ENCODE assay signal across 8 cellular contexts in the genomic region with DNA sequence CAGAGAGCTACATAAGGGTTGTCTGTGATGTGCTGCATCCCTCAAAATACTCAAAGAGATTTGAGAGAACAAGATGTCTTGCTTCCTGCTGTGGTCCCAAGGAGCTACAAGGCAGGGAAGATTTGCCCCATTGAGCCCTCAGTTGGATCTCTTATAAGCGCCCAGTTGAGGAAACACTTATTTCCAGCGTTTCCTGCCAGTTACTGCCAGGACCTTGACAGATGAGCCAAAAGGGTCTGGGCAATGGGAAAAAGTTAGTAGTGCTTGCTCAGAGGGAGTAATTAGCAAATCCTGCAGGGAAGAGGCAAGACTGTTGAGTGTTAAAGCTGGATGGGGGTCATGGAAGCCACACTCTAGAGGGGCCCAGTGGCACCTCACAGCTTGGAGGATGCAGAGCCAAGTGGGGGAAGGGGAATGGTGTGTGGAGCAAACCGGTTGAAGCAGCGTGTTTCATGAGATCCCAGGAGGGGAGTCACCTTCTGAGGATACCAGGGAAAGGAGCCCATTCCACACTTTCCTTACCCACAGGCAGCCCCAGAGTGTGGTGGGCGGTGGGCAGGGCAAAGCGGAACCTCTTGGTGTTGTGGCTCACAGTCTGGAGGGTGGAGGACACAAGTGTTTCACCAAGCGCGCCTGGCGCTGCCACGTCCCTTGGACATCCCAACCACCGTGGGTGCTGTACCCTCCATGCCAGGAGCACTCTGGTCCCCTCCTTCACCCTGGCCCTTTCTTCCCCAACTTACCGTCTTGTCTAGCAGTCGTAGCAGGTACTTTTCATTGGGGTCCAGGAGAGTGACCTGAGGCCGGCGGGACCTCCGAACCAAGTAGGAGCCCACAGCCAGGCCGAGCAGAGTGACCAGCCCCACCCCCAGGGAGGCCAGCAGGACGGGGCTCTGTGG. TPM values are rescaled to one million over a fixed set of nuclear protein-coding genes. Genes with fewer than 3 reads are reported as not detected.
DNase-seq lines count a peak whose midpoint lies in the region; ATAC-seq and TF ChIP-seq lines count a peak whose summit lies in the region.

No MANE protein-coding gene starts in this region.

- H3K36me3 ChIP-seq in esophagus squamous epithelium (peaks cover 0 to 34% (median 13%) of the 10 kb centered on the region in 3 donors), osteoblast (ENCODE audit: insufficient read depth, low read length) (peaks cover 32% of the 10 kb centered on the region)

- H3K27ac ChIP-seq in esophagus squamous epithelium (peak overlapping the region; percentile 97 to 98 (median 98)), osteoblast (ENCODE audit: low read depth, low read length) (peak overlapping the region; percentile 81)

- intact Hi-C loops in esophagus squamous epithelium (cut with DNase I): no loop called here

- H3K9me3 ChIP-seq in esophagus squamous epithelium (no peaks in the 10 kb centered on the region), osteoblast (ENCODE audit: low read depth, low read length) (no peaks in the 10 kb centered on the region)

- peak overlapping the region; percentile 92 for H3K4me2 ChIP-seq in osteoblast (ENCODE audit: insufficient read depth, low read length)

- no peak for TF ChIP-seq POLR2A in esophagus squamous epithelium (IDR thresholded peaks at IDR 0.05)

- 23 to 25% methylated on average over 10 to 11 of the region's 18 CpGs for WGBS in esophagus squamous epithelium, 2 donors

- H3K27me3 ChIP-seq in esophagus squamous epithelium (no peaks in the 10 kb centered on the region), osteoblast (ENCODE audit: insufficient read depth, low read length) (no peaks in the 10 kb centered on the region)

- DNase-seq in SK-N-DZ (ENCODE audit: low spot score): peak; percentile 9
- no peak for DNase-seq in esophagus squamous epithelium (lab: John Stamatoyannopoulos, UW)
- DNase-seq in osteoblast (ENCODE audit: insufficient read length, low spot score, missing footprints): peak; percentile 80
- DNase-seq in stimulated activated CD4-positive, alpha-beta T cell treated with anti-CD3 and anti-CD28 coated beads, Interleukin-1b, Interleukin-23, amount 100 ng/mL, for 48 hours: no peak
- no peak for DNase-seq in DMS 273 treated with DMSO at 0.1 percent for 48 hours (lab: John Stamatoyannopoulos, UW)

- H3K4me1 ChIP-seq in esophagus squamous epithelium: peaks cover 20 to 50% (median 21%) of the 10 kb centered on the region in 3 donors
- H3K4me1 ChIP-seq in osteoblast (ENCODE audit: insufficient read depth, low read length): peaks cover 38% of the 10 kb centered on the region

- H2AFZ ChIP-seq in osteoblast (ENCODE audit: low read length): peak overlapping the region; percentile 92

- no peaks in the 10 kb centered on the region for H4K20me1 ChIP-seq in osteoblast (ENCODE audit: insufficient read depth, low read length)

- ATAC-seq in GM21529 (IDR thresholded peaks at IDR 0.05; ENCODE audit: unreplicated experiment): no peak
- no peak for ATAC-seq in HG03139 (IDR thresholded peaks at IDR 0.05; ENCODE audit: unreplicated experiment)

- H3K79me2 ChIP-seq in osteoblast (ENCODE audit: insufficient read depth, low read length): peaks cover 13% of the 10 kb centered on the region

- no peak for TF ChIP-seq CTCF in GM12875 (IDR thresholded peaks at IDR 0.05; ENCODE audit: borderline replicate concordance, insufficient read depth, low read depth, low read length)
- no peak for TF ChIP-seq CTCF in esophagus squamous epithelium (IDR thresholded peaks at IDR 0.05)
- TF ChIP-seq CTCF in osteoblast (IDR thresholded peaks at IDR 0.05; ENCODE audit: extremely low read depth, low read depth, low read length): no peak

- H3K4me3 ChIP-seq in GM12875 (ENCODE audit: low read depth, low read length) (peak overlapping the region; percentile 95), esophagus squamous epithelium (peak overlapping the region; percentile 93 to 99 (median 96)), osteoblast (ENCODE audit: insufficient read depth, low read length) (peak overlapping the region; percentile 98)

RNA-seq across cellular contexts. Expression of a gene that starts 0.8 kb away (rescaled TPM):
- 22.5 and 28.9 TPM in 2 replicates for polyA plus RNA-seq in SK-N-DZ (2014; cell fraction: cytosol; rRNA removed)
- 36.9 and 43.6 TPM in 2 replicates for polyA plus RNA-seq in SK-N-DZ (2014; cell fraction: nucleus; rRNA removed)
- 100 to 1,000 TPM in 1 of 4 donors, 10 to 100 TPM in 3; 52.6 to 103 (median 73.1) TPM for total RNA-seq in esophagus squamous epithelium
- 49.2 and 60.8 TPM in 2 replicates for total RNA-seq in osteoblast

RNA-seq across cellular contexts. Expression of a gene that starts 8.1 kb away (rescaled TPM):
- 64.8 and 66.4 TPM in 2 replicates for polyA plus RNA-seq in SK-N-DZ (2014; cell fraction: cytosol; rRNA removed)
- polyA plus RNA-seq in SK-N-DZ (2014; cell fraction: nucleus; rRNA removed): 34.2 and 46.6 TPM in 2 replicates
- 100 to 1,000 TPM in 3 of 4 donors, 10 to 100 TPM in 1; 94.0 to 114 (median 107) TPM for total RNA-seq in esophagus squamous epithelium
- total RNA-seq in osteoblast: 91.9 and 104 TPM in 2 replicates

RNA-seq across cellular contexts. Expression of a gene that starts 39.2 kb away (rescaled TPM):
- polyA plus RNA-seq in SK-N-DZ (2014; cell fraction: cytosol; rRNA removed): 27.6 and 28.9 TPM in 2 replicates
- polyA plus RNA-seq in SK-N-DZ (2014; cell fraction: nucleus; rRNA removed): 34.4 and 38.4 TPM in 2 replicates
- total RNA-seq in esophagus squamous epithelium (10 to 100 TPM; 11.1 to 19.9 (median 14.1) TPM), osteoblast (23.2 and 28.0 TPM in 2 replicates)

RNA-seq across cellular contexts. Expression of a gene that starts 40.9 kb away (rescaled TPM):
- 82.7 and 88.3 TPM in 2 replicates for polyA plus RNA-seq in SK-N-DZ (2014; cell fraction: cytosol; rRNA removed)
- 97.1 and 135 TPM in 2 replicates for polyA plus RNA-seq in SK-N-DZ (2014; cell fraction: nucleus; rRNA removed)
- total RNA-seq in esophagus squamous epithelium (10 to 100 TPM; 39.4 to 77.4 (median 66.5) TPM), osteoblast (116 and 118 TPM in 2 replicates)

Comparison
In these comparisons a context has a peak if more than half of its experiments do, and no peak if none do; other contexts are left out.
1. DNase-seq: peak in SK-N-DZ (single experiment) and osteoblast (single experiment); none in esophagus squamous epithelium (single experiment), stimulated activated CD4-positive, alpha-beta T cell treated with anti-CD3 and anti-CD28 coated beads, Interleukin-1b, Interleukin-23, amount 100 ng/mL, for 48 hours (single experiment) and DMS 273 treated with DMSO at 0.1 percent for 48 hours (single experiment).
2. Peak in every context shown above with its lines, with median percentiles within 50 percentile points of each other: H3K4me3 ChIP-seq.